ENCODE assay signal across 8 cellular contexts in the genomic region with DNA sequence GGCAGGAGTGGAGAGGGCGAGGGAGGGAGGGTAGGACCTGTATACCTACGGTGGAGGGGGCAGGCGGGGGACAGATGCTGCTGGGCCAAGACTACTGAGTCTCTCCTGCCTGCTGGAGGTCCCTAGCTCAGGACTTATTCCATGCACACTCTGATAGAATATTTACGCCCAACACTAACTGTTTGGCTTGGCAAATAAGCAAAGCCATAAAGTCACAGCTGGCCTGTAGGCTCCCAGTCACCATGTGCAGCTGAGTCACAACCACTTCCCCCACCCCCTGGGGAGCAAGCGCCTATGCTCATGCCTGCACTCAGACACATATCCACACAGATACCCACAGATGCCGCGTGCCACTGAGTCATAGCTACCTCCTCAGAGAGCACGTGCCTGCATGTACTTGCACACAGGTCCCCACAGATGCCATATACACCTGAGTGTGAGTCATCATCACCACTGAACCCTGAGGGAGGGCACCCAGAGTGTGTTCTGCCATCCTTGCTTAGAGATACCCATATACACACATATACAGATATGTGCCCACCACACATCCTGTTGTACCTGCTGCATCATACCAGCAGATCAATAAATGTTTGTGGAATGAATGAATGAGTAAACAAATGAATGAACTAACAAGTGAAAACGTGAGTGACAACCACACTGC.
A peak's percentile ranks its signal among the peaks of the same experiment; 100 is the strongest.
DNase-seq lines count a peak whose midpoint lies in the region; ATAC-seq and TF ChIP-seq lines count a peak whose summit lies in the region.

No MANE protein-coding gene starts in this region.

- peak overlapping the region; percentile 70 for H3K4me3 Mint-ChIP-seq in activated CD4-positive, alpha-beta memory T cell treated with anti-CD3 and anti-CD28 coated beads, Interleukin-2, amount 10 ng/mL, durations not matched to agents 7 days and 5 days
- H3K4me3 Mint-ChIP-seq in mesothelial cell of epicardium, result peak overlapping the region; percentile 72

- H3K27ac Mint-ChIP-seq in activated CD4-positive, alpha-beta memory T cell treated with anti-CD3 and anti-CD28 coated beads, Interleukin-2, amount 10 ng/mL, durations not matched to agents 7 days and 5 days, result peak overlapping the region; percentile 74
- H3K27ac Mint-ChIP-seq in mesothelial cell of epicardium, result peak overlapping the region; percentile 92

- ATAC-seq in HG02870 (IDR thresholded peaks at IDR 0.05; ENCODE audit: unreplicated experiment) (peak; percentile 34), HG02623 (IDR thresholded peaks at IDR 0.05; ENCODE audit: unreplicated experiment) (no peak)

- H3K9me3 Mint-ChIP-seq in activated CD4-positive, alpha-beta memory T cell treated with anti-CD3 and anti-CD28 coated beads, Interleukin-2, amount 10 ng/mL, durations not matched to agents 7 days and 5 days, result no peaks in the 10 kb centered on the region
- H3K9me3 Mint-ChIP-seq in mesothelial cell of epicardium, result no peaks in the 10 kb centered on the region

- peak; percentile 84 for DNase-seq in GM12865 (ENCODE audit: low read depth)
- peak; percentile 40 for DNase-seq in NCI-H510A treated with DMSO at 0.1 percent for 48 hours (lab: John Stamatoyannopoulos, UW)
- peak; percentile 93 for DNase-seq in activated CD4-positive, alpha-beta memory T cell treated with anti-CD3 and anti-CD28 coated beads, Interleukin-2, amount 10 ng/mL, durations not matched to agents 7 days and 5 days
- peak; percentile 47 for DNase-seq in ecto neural progenitor cell (ENCODE audit: low spot score)
- no peak for DNase-seq in mesothelial cell of epicardium (ENCODE audit: low spot score in 2 of 2, unreplicated experiment in 2 of 2)
- peak; percentile 52 to 81 for DNase-seq in stimulated activated CD8-positive, alpha-beta memory T cell treated with anti-CD3 and anti-CD28 coated beads, Interleukin-4, amount 100 ng/mL, for 1 hour (ENCODE audit: low read depth in 2 of 2, low spot score in 1 of 2)

- POLR2A ChIA-PET in activated CD4-positive, alpha-beta memory T cell treated with anti-CD3 and anti-CD28 coated beads, Interleukin-2, amount 10 ng/mL, durations not matched to agents 7 days and 5 days (lab: Charles Lee), result interaction anchor here (0.7 to 3.6 kb wide), 10 partner anchors 13 to 544 kb away, joined by 3 to 14 read pairs (median 4); a partner anchor contains a TSS

- H3K4me1 Mint-ChIP-seq in activated CD4-positive, alpha-beta memory T cell treated with anti-CD3 and anti-CD28 coated beads, Interleukin-2, amount 10 ng/mL, durations not matched to agents 7 days and 5 days, result peaks cover 35% of the 10 kb centered on the region
- peaks cover 60% of the 10 kb centered on the region for H3K4me1 Mint-ChIP-seq in mesothelial cell of epicardium

- no peaks in the 10 kb centered on the region for H3K36me3 Mint-ChIP-seq in activated CD4-positive, alpha-beta memory T cell treated with anti-CD3 and anti-CD28 coated beads, Interleukin-2, amount 10 ng/mL, durations not matched to agents 7 days and 5 days (ENCODE audit: low read depth)
- H3K36me3 Mint-ChIP-seq in mesothelial cell of epicardium, result no peaks in the 10 kb centered on the region

- TF ChIP-seq CTCF in GM12865 (IDR thresholded peaks at IDR 0.05; ENCODE audit: insufficient read depth, low read depth, low read length, missing control alignments), result no peak
- no peak for TF ChIP-seq CTCF in mesothelial cell of epicardium (IDR thresholded peaks at IDR 0.05; ENCODE audit: unreplicated experiment)

- peak overlapping the region; percentile 89 for H3K4me3 ChIP-seq in GM12865 (ENCODE audit: low read depth, low read length)

- CTCF ChIA-PET in activated CD4-positive, alpha-beta memory T cell treated with anti-CD3 and anti-CD28 coated beads, Interleukin-2, amount 10 ng/mL, durations not matched to agents 7 days and 5 days (lab: Charles Lee), result interaction anchor here (0.6 to 3.9 kb wide), 16 partner anchors 11 to 856 kb away, joined by 3 to 55 read pairs (median 7); a partner anchor contains a TSS

- H3K27me3 Mint-ChIP-seq in activated CD4-positive, alpha-beta memory T cell treated with anti-CD3 and anti-CD28 coated beads, Interleukin-2, amount 10 ng/mL, durations not matched to agents 7 days and 5 days, result no peaks in the 10 kb centered on the region
- H3K27me3 Mint-ChIP-seq in mesothelial cell of epicardium (ENCODE audit: low read depth), result no peaks in the 10 kb centered on the region

Comparison
In these comparisons a context has a peak if more than half of its experiments do, and no peak if none do; other contexts are left out.
1. DNase-seq: peak in GM12865 (single experiment), NCI-H510A treated with DMSO at 0.1 percent for 48 hours (single experiment), activated CD4-positive, alpha-beta memory T cell treated with anti-CD3 and anti-CD28 coated beads, Interleukin-2, amount 10 ng/mL, durations not matched to agents 7 days and 5 days (single experiment), ecto neural progenitor cell (single experiment) and stimulated activated CD8-positive, alpha-beta memory T cell treated with anti-CD3 and anti-CD28 coated beads, Interleukin-4, amount 100 ng/mL, for 1 hour (2 of 2); none in mesothelial cell of epicardium (0 of 2).